Comparison of ENCODE assay signal across 20 cellular contexts in genomic region chr19:16224266-16225045, GRCh38. TPM values are rescaled to one million over a fixed set of nuclear protein-coding genes. Genes with fewer than 3 reads are reported as not detected.
DNase-seq lines count a peak whose midpoint lies in the region; TF ChIP-seq lines count a peak whose summit lies in the region.
"Had no signal": no experiment of that assay in that cellular context is flagged by ENCODE, and none has a peak within 500 bp of the region (broad histone marks: within the 10 kb centered on the region; RNA-seq: fewer than 3 reads in every experiment).

No MANE protein-coding gene starts in this region.

- no peak overlapping the region for H2BK5ac ChIP-seq in trophoblast cell (ENCODE audit: low read depth, low read length, poor library complexity)
- H2BK5ac ChIP-seq in mesendoderm (ENCODE audit: low read length) = no peak overlapping the region

- no peak overlapping the region for H2AFZ ChIP-seq in trophoblast cell (ENCODE audit: insufficient read depth, low read length, poor library complexity)

- H3K4ac ChIP-seq in trophoblast cell (ENCODE audit: low read depth, low read length) = no peak overlapping the region
- H3K4ac ChIP-seq in mesendoderm (ENCODE audit: low read depth, low read length) = no peak overlapping the region

- peaks cover 31 to 36% (median 34%) of the 10 kb centered on the region in 11 experiments for H3K9me3 ChIP-seq in BLaER1 treated with 17β-estradiol and CSF1 and Interleukin-3, amounts not matched to agents 10 nM and 100 nM (replicated peaks in 1 of 11)
- H3K9me3 ChIP-seq in endodermal cell (ENCODE audit: control insufficient read depth, low read length) = peaks cover 25% of the 10 kb centered on the region
- H3K9me3 ChIP-seq in trophoblast cell (ENCODE audit: insufficient read depth, low read depth, low read length) = no peaks in the 10 kb centered on the region

- H3K4me2 ChIP-seq in BLaER1 treated with 17β-estradiol and CSF1 and Interleukin-3, amounts not matched to agents 10 nM and 100 nM = peak overlapping the region in 9 of 11 experiments; percentile 11 to 87 (median 76); a peak in 16 of 22 replicates
- H3K4me2 ChIP-seq in trophoblast cell (ENCODE audit: low read length) (no peak overlapping the region), mesendoderm (ENCODE audit: low read length) (no peak overlapping the region)

- no peaks in the 10 kb centered on the region for H3K4me1 Mint-ChIP-seq in endodermal cell
- H3K4me1 Mint-ChIP-seq: CD4-positive, alpha-beta memory T cell had no signal

- 92 to 93% methylated on average over 27 to 32 of the region's 32 CpGs for WGBS in endodermal cell (ENCODE audit: insufficient coverage in 1 of 2, insufficient read length in 1 of 2), 2 experiments
- WGBS in trophoblast cell (ENCODE audit: extremely low coverage, insufficient coverage, insufficient read length) = no CpG with 5 or more reads among the region's 32 CpGs
- WGBS in mesendoderm (ENCODE audit: extremely low coverage, insufficient coverage, low lambda C conversion rate) = no CpG with 5 or more reads among the region's 32 CpGs

- H3K4me1 ChIP-seq in BLaER1 treated with 17β-estradiol and CSF1 and Interleukin-3, amounts not matched to agents 10 nM and 100 nM = peaks cover 17 to 26% (median 22%) of the 10 kb centered on the region in 10 experiments
- no peaks in the 10 kb centered on the region for H3K4me1 ChIP-seq in endodermal cell (ENCODE audit: control insufficient read depth, insufficient read depth, low read length)
- H3K4me1 ChIP-seq in trophoblast cell (ENCODE audit: control insufficient read depth in 1 of 2, insufficient read depth in 2 of 2, low read length in 2 of 2) = no peaks in the 10 kb centered on the region
- no peaks in the 10 kb centered on the region for H3K4me1 ChIP-seq in mesendoderm (ENCODE audit: control insufficient read depth, low read depth, low read length)
- H3K4me1 ChIP-seq: Caco-2, Peyer's patch, SJCRH30 had no signal

- H4K5ac ChIP-seq in mesendoderm (ENCODE audit: low read length) = no peak overlapping the region

- H3K27ac ChIP-seq in BLaER1 treated with 17β-estradiol and CSF1 and Interleukin-3, amounts not matched to agents 10 nM and 100 nM = peak overlapping the region in 5 of 11 experiments; percentile 4 to 48 (median 16); a peak in 6 of 22 replicates
- no peak overlapping the region for H3K27ac ChIP-seq in endodermal cell (ENCODE audit: low read depth, low read length)
- H3K27ac ChIP-seq in trophoblast cell (ENCODE audit: low read depth, low read length) = no peak overlapping the region
- H3K27ac ChIP-seq in mesendoderm (ENCODE audit: low read depth, low read length) = no peak overlapping the region
- H3K27ac ChIP-seq: Peyer's patch, SJCRH30 had no signal

- H3K23ac ChIP-seq in trophoblast cell (ENCODE audit: low read length) (no peak overlapping the region), mesendoderm (ENCODE audit: low read length) (no peak overlapping the region)

- no peak overlapping the region for H3K18ac ChIP-seq in trophoblast cell (ENCODE audit: low read length)
- H3K18ac ChIP-seq in mesendoderm (ENCODE audit: low read length) = no peak overlapping the region

- H4K8ac ChIP-seq in trophoblast cell (ENCODE audit: low read depth, low read length) (no peak overlapping the region), mesendoderm (ENCODE audit: low read depth, low read length) (no peak overlapping the region)

- TF ChIP-seq POLR2A in erythroblast (IDR thresholded peaks at IDR 0.05; ENCODE audit: low read length) = no peak

- no peak overlapping the region for H2BK15ac ChIP-seq in mesendoderm (replicated peaks; ENCODE audit: low read depth)

- H3K56ac ChIP-seq in mesendoderm (ENCODE audit: low read length) = no peak overlapping the region

- H4K12ac ChIP-seq in trophoblast cell (ENCODE audit: low read depth, low read length) = peak overlapping the region; percentile 16

- DNase-seq in GM12865 (ENCODE audit: low read depth) = peak; percentile 0
- DNase-seq in endodermal cell = peak; percentile 34
- DNase-seq in trophoblast cell = no peak
- no peak for DNase-seq in mesendoderm
- DNase-seq in RKO (ENCODE audit: low spot score) = no peak
- DNase-seq in erythroblast (lab: John Stamatoyannopoulos, UW) = no peak
- DNase-seq: Caco-2; CD4-positive, alpha-beta memory T cell; DMS153; HFFc6; NCI-H1694; NCI-H2081 treated with DMSO at 0.1 percent for 48 hours; NCI-H2171 treated with DMSO at 0.1 percent for 48 hours; NCI-H524 treated with DMSO at 0.1 percent for 48 hours; SJCRH30 had no signal

- TF ChIP-seq CTCF in GM12865 (IDR thresholded peaks at IDR 0.05; ENCODE audit: insufficient read depth, low read depth, low read length, missing control alignments) = no peak
- TF ChIP-seq CTCF in endodermal cell (conservative IDR thresholded peaks at IDR 0.05) = no peak

- H3K79me2 ChIP-seq in trophoblast cell (ENCODE audit: control insufficient read depth, insufficient read depth, low read length, poor library complexity) (no peaks in the 10 kb centered on the region), mesendoderm (ENCODE audit: control insufficient read depth, insufficient read depth, low read length) (no peaks in the 10 kb centered on the region)

- H2AK5ac ChIP-seq in trophoblast cell (ENCODE audit: low read length) = no peak overlapping the region
- H2AK5ac ChIP-seq in mesendoderm (ENCODE audit: low read length) = no peak overlapping the region

- H3K79me1 ChIP-seq in trophoblast cell (ENCODE audit: low read length) = no peaks in the 10 kb centered on the region
- no peaks in the 10 kb centered on the region for H3K79me1 ChIP-seq in mesendoderm (ENCODE audit: low read length)

- peaks cover 8 to 66% (median 40%) of the 10 kb centered on the region in 11 experiments; a peak in 21 of 22 replicates for H4K20me1 ChIP-seq in BLaER1 treated with 17β-estradiol and CSF1 and Interleukin-3, amounts not matched to agents 10 nM and 100 nM

- no peak overlapping the region for H3K4me3 Mint-ChIP-seq in endodermal cell
- H3K4me3 Mint-ChIP-seq: HFFc6, IgD-negative memory B cell had no signal

- H3K36me3 Mint-ChIP-seq in endodermal cell (ENCODE audit: low read depth) = peaks cover 53% of the 10 kb centered on the region

- peak overlapping the region in 7 of 11 experiments; percentile 14 to 59 (median 44); a peak in 11 of 22 replicates for H3K9ac ChIP-seq in BLaER1 treated with 17β-estradiol and CSF1 and Interleukin-3, amounts not matched to agents 10 nM and 100 nM
- H3K9ac ChIP-seq in endodermal cell (ENCODE audit: extremely low read depth, low read length, poor library complexity, severe bottlenecking) (no peak overlapping the region), trophoblast cell (ENCODE audit: low read length) (no peak overlapping the region), mesendoderm (ENCODE audit: low read length) (no peak overlapping the region)

- H2BK12ac ChIP-seq in trophoblast cell (ENCODE audit: low read length) = no peak overlapping the region

- H3K27me3 ChIP-seq in BLaER1 treated with 17β-estradiol and CSF1 and Interleukin-3, amounts not matched to agents 10 nM and 100 nM = no peaks in the 10 kb centered on the region
- H3K27me3 ChIP-seq in endodermal cell (ENCODE audit: control insufficient read depth, insufficient read depth, low read length, poor library complexity, severe bottlenecking) = no peaks in the 10 kb centered on the region
- no peaks in the 10 kb centered on the region for H3K27me3 ChIP-seq in trophoblast cell (ENCODE audit: insufficient read depth, low read length)
- H3K27me3 ChIP-seq in mesendoderm (ENCODE audit: insufficient read depth, low read length, poor library complexity) = no peaks in the 10 kb centered on the region
- H3K27me3 ChIP-seq: Peyer's patch, SJCRH30 had no signal

- no peak overlapping the region for H3K27ac Mint-ChIP-seq in endodermal cell
- H3K27ac Mint-ChIP-seq: CD4-positive, alpha-beta memory T cell; HFFc6; IgD-negative memory B cell had no signal

- no peak overlapping the region for H2BK120ac ChIP-seq in trophoblast cell (ENCODE audit: insufficient read depth, low read length, poor library complexity)
- no peak overlapping the region for H2BK120ac ChIP-seq in mesendoderm (ENCODE audit: low read depth, low read length)

- peaks cover 29% of the 10 kb centered on the region for H3K9me3 Mint-ChIP-seq in endodermal cell

- H3K27me3 Mint-ChIP-seq in endodermal cell (ENCODE audit: insufficient read depth) = no peaks in the 10 kb centered on the region
- H3K27me3 Mint-ChIP-seq: CD4-positive, alpha-beta memory T cell; IgD-negative memory B cell had no signal

- H3K14ac ChIP-seq in trophoblast cell (ENCODE audit: low read length) = no peak overlapping the region

- no peak overlapping the region for H3K4me3 ChIP-seq in BLaER1 treated with 17β-estradiol and CSF1 and Interleukin-3, amounts not matched to agents 10 nM and 100 nM
- H3K4me3 ChIP-seq in GM12865 (ENCODE audit: low read depth, low read length) = no peak overlapping the region
- H3K4me3 ChIP-seq in endodermal cell (ENCODE audit: low read length) = no peak overlapping the region
- no peak overlapping the region for H3K4me3 ChIP-seq in trophoblast cell (ENCODE audit: low read depth, low read length)
- no peak overlapping the region for H3K4me3 ChIP-seq in mesendoderm (ENCODE audit: low read length)
- H3K4me3 ChIP-seq: Peyer's patch, SJCRH30 had no signal

- H3K36me3 ChIP-seq in BLaER1 treated with 17β-estradiol and CSF1 and Interleukin-3, amounts not matched to agents 10 nM and 100 nM = peaks cover 97 to 100% (median 100%) of the 10 kb centered on the region in 11 experiments
- H3K36me3 ChIP-seq in endodermal cell (ENCODE audit: control insufficient read depth, insufficient read depth, low read length) (peaks cover 38% of the 10 kb centered on the region), trophoblast cell (ENCODE audit: control insufficient read depth in 1 of 2, insufficient read depth in 2 of 2, low read length in 2 of 2) (peaks cover 61% of the 10 kb centered on the region in 2 experiments), mesendoderm (ENCODE audit: control insufficient read depth, insufficient read depth, low read length) (no peaks in the 10 kb centered on the region)

- H4K91ac ChIP-seq in trophoblast cell (ENCODE audit: low read depth, low read length) = no peak overlapping the region

RNA-seq across cellular contexts. Expression of gene AP1M1, which starts 26.7 kb away (rescaled TPM):
- 10 to 100 TPM; 35.0 to 51.6 TPM for total RNA-seq in endodermal cell
- 85.8 TPM for polyA plus RNA-seq in endodermal cell (2013, experiment 1 of 2)
- polyA plus RNA-seq in endodermal cell (2013, experiment 2 of 2) = 91.7 TPM
- polyA plus RNA-seq in trophoblast cell (2013) = 36.5 and 38.3 TPM in 2 replicates
- polyA plus RNA-seq in mesendoderm (2013, experiment 1 of 2) = 20.0 TPM
- polyA plus RNA-seq in mesendoderm (2013, experiment 2 of 2) = 21.4 TPM

RNA-seq across cellular contexts. Expression of gene FAM32A, which starts 39.2 kb away (rescaled TPM):
- total RNA-seq in endodermal cell = 10 to 100 TPM; 71.8 to 80.1 TPM
- 84.7 TPM for polyA plus RNA-seq in endodermal cell (2013, experiment 1 of 2)
- polyA plus RNA-seq in endodermal cell (2013, experiment 2 of 2) = 89.8 TPM
- polyA plus RNA-seq in trophoblast cell (2013) = 74.9 and 77.0 TPM in 2 replicates
- polyA plus RNA-seq in mesendoderm (2013, experiment 1 of 2) = 93.6 TPM
- 93.1 TPM for polyA plus RNA-seq in mesendoderm (2013, experiment 2 of 2)

RNA-seq across cellular contexts. Expression of gene CIB3, which starts 51.1 kb away (rescaled TPM):
- total RNA-seq in endodermal cell = not detected
- not detected for polyA plus RNA-seq in endodermal cell (2013, experiment 1 of 2)
- polyA plus RNA-seq in endodermal cell (2013, experiment 2 of 2) = not detected
- polyA plus RNA-seq in trophoblast cell (2013) = not detected in 2 replicates
- polyA plus RNA-seq in mesendoderm (2013, experiment 1 of 2) = not detected
- not detected for polyA plus RNA-seq in mesendoderm (2013, experiment 2 of 2)
- total RNA-seq: Caco-2; CD4-positive, alpha-beta memory T cell; G401; HFFc6; Peyer's patch; SJCRH30 had no signal
- polyA plus RNA-seq: BJ; CD4-positive, alpha-beta memory T cell; IgD-negative memory B cell had no signal

Comparison
In these comparisons a context has a peak if more than half of its experiments do, and no peak if none do; other contexts are left out.
1. H3K4me2 ChIP-seq: peak in BLaER1 treated with 17β-estradiol and CSF1 and Interleukin-3, amounts not matched to agents 10 nM and 100 nM (9 of 11); none in trophoblast cell (single experiment) and mesendoderm (single experiment).
2. H3K9ac ChIP-seq: peak in BLaER1 treated with 17β-estradiol and CSF1 and Interleukin-3, amounts not matched to agents 10 nM and 100 nM (7 of 11); none in endodermal cell (single experiment), trophoblast cell (single experiment) and mesendoderm (single experiment).
3. DNase-seq: peak in GM12865 (single experiment) and endodermal cell (single experiment); none in trophoblast cell (0 of 2), mesendoderm (single experiment), RKO (single experiment) and erythroblast (0 of 2).